1 cellular context compared by ENCODE assay signal in the genomic region with DNA sequence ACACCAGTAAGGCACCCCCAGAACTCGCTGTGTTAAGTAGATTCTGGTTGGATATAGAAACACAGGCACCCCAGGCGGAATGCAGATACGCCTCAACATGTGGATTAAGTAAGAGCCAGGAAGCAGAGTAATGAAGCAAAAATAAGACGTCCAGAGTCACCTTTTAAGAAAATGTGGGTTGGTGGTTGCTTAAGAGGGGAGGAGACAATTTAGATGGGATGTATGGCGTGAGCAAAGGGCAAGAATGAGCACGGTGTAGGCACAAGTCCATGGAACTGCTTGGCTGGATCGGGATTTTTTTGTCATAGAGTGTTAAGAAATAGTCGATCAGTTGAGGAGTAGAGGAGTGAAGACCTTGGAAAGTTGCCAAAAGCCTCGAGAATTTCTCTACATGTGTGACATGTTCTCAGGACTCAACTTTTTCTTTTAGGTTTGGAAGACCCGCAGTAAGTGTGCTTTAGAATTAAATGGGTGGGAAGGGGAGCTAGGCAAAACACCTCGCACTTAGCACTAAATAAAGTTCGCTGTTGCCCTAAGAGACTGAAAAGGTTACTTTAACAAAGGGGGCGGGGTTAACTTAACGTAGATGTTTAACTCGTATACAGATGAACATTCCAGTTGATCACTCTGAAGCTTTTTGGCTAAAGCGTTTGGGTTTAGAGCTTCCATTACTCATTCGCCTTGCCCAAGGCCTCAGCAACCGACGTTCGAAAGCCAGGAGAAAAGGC.
TF ChIP-seq lines count a peak whose summit lies in the region.

No MANE protein-coding gene starts in this region.

TF ChIP-seq in A549, 52 proteins besides CTCF, POLR2A, EP300 and RAD21 (continued from another document):
- TF ChIP-seq, protein P1, sequence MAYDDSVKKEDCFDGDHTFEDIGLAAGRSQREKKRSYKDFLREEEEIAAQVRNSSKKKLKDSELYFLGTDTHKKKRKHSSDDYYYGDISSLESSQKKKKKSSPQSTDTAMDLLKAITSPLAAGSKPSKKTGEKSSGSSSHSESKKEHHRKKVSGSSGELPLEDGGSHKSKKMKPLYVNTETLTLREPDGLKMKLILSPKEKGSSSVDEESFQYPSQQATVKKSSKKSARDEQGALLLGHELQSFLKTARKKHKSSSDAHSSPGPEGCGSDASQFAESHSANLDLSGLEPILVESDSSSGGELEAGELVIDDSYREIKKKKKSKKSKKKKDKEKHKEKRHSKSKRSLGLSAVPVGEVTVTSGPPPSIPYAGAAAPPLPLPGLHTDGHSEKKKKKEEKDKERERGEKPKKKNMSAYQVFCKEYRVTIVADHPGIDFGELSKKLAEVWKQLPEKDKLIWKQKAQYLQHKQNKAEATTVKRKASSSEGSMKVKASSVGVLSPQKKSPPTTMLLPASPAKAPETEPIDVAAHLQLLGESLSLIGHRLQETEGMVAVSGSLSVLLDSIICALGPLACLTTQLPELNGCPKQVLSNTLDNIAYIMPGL (CRISPR knock-in tag; IDR thresholded peaks at IDR 0.05; ENCODE audit: borderline replicate concordance), result no peak
